ENCODE assay signal across 8 cellular contexts in genomic region chr1:64302194-64302593, GRCh38.
"Had no signal": no experiment of that assay in that cellular context is flagged by ENCODE, and none has a peak within 500 bp of the region (broad histone marks: within the 10 kb centered on the region; RNA-seq: fewer than 3 reads in every experiment).

No MANE protein-coding gene starts in this region.

- H3K4me3 ChIP-seq: GM12878 had no signal

- DNase-seq: GDM1, GF-D8 had no signal

- FAIRE-seq: G401.6, GM12878, GM12891, GM12892, GM18507, GM19239 had no signal

- ATAC-seq: GM12878 had no signal
